Comparison of ENCODE assay signal across 8 cellular contexts in the genomic region with DNA sequence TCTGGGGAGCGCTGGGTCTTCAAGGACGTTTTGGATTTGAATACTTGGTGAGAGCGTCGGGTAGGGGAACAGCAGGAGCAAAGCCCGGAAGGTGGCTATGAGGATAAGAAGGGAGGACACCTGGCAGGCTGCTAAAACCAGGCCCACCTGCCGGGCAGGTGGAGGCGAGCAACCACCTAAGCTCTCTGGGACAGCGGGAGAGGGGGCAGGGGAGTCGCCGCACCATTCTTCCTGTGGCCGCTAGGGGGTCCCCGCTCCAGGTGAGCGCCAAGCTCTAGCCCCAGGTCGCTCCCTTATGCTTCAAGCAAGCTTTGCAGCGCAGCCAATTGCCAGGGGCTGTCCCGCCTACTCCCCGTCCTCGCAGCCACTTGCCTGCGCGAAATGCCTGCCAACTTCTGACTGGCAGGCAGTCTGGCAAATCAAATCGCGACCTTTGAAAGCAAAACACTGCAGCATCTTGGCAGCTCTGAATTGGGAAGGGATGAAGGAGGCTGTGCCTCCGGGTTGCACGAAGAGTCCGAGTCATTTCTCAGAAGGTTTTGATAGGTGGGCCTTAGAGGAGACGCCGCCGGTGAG.
DNase-seq lines count a peak whose midpoint lies in the region; ATAC-seq lines count a peak whose summit lies in the region.

A gene (plus strand): TSS at position 469 of the 576 bp plus-strand sequence. CDS start 3,746 bp downstream, outside the sequence.

- H3K9me3 ChIP-seq in effector memory CD4-positive, alpha-beta T cell (ENCODE audit: control insufficient read depth, low read length): no peaks in the 10 kb centered on the region

- peak within 1 kb of the TSS; percentile 64 for H3K27ac ChIP-seq in effector memory CD4-positive, alpha-beta T cell (ENCODE audit: insufficient read depth, low read length, poor library complexity, severe bottlenecking)

- H3K36me3 ChIP-seq in effector memory CD4-positive, alpha-beta T cell (ENCODE audit: control insufficient read depth, insufficient read depth, low read length): peaks cover 15% of the 10 kb centered on the region

- H3K4me1 ChIP-seq in effector memory CD4-positive, alpha-beta T cell (ENCODE audit: control insufficient read depth, insufficient read depth, low read length, poor library complexity, severe bottlenecking): peaks cover 29% of the 10 kb centered on the region

- peak within 1 kb of the TSS; percentile 88 for H3K4me3 ChIP-seq in effector memory CD4-positive, alpha-beta T cell (ENCODE audit: insufficient read depth, low read depth, low read length, poor library complexity, severe bottlenecking)

- peak; percentile 100 for DNase-seq in COLO668 (lab: John Stamatoyannopoulos, UW; ENCODE audit: unreplicated experiment)
- DNase-seq in HS-5 (ENCODE audit: low read depth): peak; percentile 97
- DNase-seq in NK-92 (lab: John Stamatoyannopoulos, UW; ENCODE audit: unreplicated experiment): peak; percentile 91
- DNase-seq in activated CD8-positive, alpha-beta memory T cell treated with anti-CD3 and anti-CD28 coated beads for 24 hours: peak; percentile 97
- DNase-seq in effector memory CD4-positive, alpha-beta T cell: peak; percentile 92 to 97 (median 97)
- DNase-seq in medulla oblongata (ENCODE audit: extremely low spot score): peak; percentile 99
- peak; percentile 94 for DNase-seq in stimulated activated CD8-positive, alpha-beta memory T cell treated with anti-CD3 and anti-CD28 coated beads, Interleukin-12 subunit alpha, Interleukin-12 subunit beta, amount 100 ng/mL, for 1 hour (ENCODE audit: low read depth)

- no peaks in the 10 kb centered on the region for H3K27me3 ChIP-seq in effector memory CD4-positive, alpha-beta T cell (replicated peaks; ENCODE audit: control insufficient read depth, insufficient read depth, low read length, poor library complexity, severe bottlenecking)

- peak; percentile 86 for ATAC-seq in GM19468 (IDR thresholded peaks at IDR 0.05; ENCODE audit: extremely low read depth, unreplicated experiment)

Comparison
In these comparisons a context has a peak if more than half of its experiments do, and no peak if none do; other contexts are left out.
1. Peak in every context shown above with its lines: DNase-seq, ATAC-seq, H3K4me3 ChIP-seq and H3K27ac ChIP-seq.